1 cellular context compared by ENCODE assay signal in the genomic region with DNA sequence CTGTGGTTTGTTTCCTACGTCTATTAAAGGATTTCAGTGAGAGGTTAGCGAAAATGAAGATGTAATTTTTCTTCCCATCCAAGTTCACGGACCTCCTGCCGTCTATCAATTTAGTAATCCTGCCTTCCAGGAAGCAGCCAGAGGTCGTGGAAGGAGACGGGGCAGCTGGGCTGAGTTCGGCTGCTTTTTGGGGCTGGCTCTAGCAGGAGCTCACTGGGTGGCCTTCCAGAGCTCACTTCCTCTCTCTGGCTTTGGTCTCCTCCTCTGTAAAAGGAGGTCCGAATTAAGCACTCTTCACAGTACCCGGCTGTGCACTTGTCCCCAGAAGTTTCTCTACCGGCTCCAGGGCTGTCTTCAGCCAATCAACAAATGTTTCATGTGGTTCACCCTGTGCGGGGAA.
TF ChIP-seq lines count a peak whose summit lies in the region.

No MANE protein-coding gene starts in this region.

TF ChIP-seq in H1, 55 proteins besides CTCF, POLR2A, EP300 and RAD21 (continued from another document):
- TF ChIP-seq BRCA1 (IDR thresholded peaks at IDR 0.05; ENCODE audit: low read depth, low read length): no peak
TF ChIP-seq in H1: peak in this region for 0.
